Comparison of ENCODE assay signal across 27 cellular contexts in genomic region chr14:35931346-35931745, GRCh38.
"Had no signal": no experiment of that assay in that cellular context is flagged by ENCODE, and none has a peak within 500 bp of the region (broad histone marks: within the 10 kb centered on the region; RNA-seq: fewer than 3 reads in every experiment).

No MANE protein-coding gene starts in this region.

- DNase-seq: dermis blood vessel endothelial cell; dorsolateral prefrontal cortex; effector CD4-positive, alpha-beta T cell; effector memory CD4-positive, alpha-beta T cell; erythroblast; esophagus squamous epithelium; foreskin fibroblast; foreskin melanocyte; gastrocnemius medialis; glutamatergic neuron; head of caudate nucleus; heart right ventricle; hippocampal formation; left cardiac atrium; left lung; left ventricle myocardium superior; lower lobe of right lung; mesenchymal stem cell; mucosa of descending colon; naive B cell had no signal

- FAIRE-seq: colon, islet of Langerhans, keratinocyte had no signal

- H3K27ac ChIP-seq: coronary artery, epithelial cell of prostate, esophagus squamous epithelium, gastrocnemius medialis, heart right ventricle, left lung, lower lobe of right lung had no signal

- H3K27ac Mint-ChIP-seq: mesothelial cell of epicardium, naive B cell had no signal

- H3K4me3 ChIP-seq: coronary artery, dorsolateral prefrontal cortex, esophagus squamous epithelium, gastrocnemius medialis, heart right ventricle, left lung, lower lobe of right lung, mucosa of descending colon had no signal

- ATAC-seq: esophagus mucosa, gastrocnemius medialis, heart right ventricle, left cardiac atrium, left lung, left ventricle myocardium superior, lower lobe of right lung, mucosa of descending colon had no signal

- H3K4me1 ChIP-seq: esophagus squamous epithelium, gastrocnemius medialis, heart right ventricle, lower lobe of right lung had no signal

- H3K9me3 ChIP-seq: esophagus squamous epithelium, gastrocnemius medialis, heart right ventricle, left lung, lower lobe of right lung, mucosa of descending colon had no signal

- H3K36me3 ChIP-seq: esophagus squamous epithelium, gastrocnemius medialis, heart right ventricle, left lung, lower lobe of right lung had no signal

- H3K27me3 ChIP-seq: dorsolateral prefrontal cortex, esophagus squamous epithelium, gastrocnemius medialis had no signal

- H3K9me3 Mint-ChIP-seq: mesothelial cell of epicardium had no signal

- H3K4me1 Mint-ChIP-seq: mesothelial cell of epicardium had no signal

- H3K36me3 Mint-ChIP-seq: mesothelial cell of epicardium, naive B cell had no signal

- H3K4me3 Mint-ChIP-seq: mesothelial cell of epicardium, naive B cell had no signal
